ENCODE assay signal across 9 cellular contexts in the genomic region with DNA sequence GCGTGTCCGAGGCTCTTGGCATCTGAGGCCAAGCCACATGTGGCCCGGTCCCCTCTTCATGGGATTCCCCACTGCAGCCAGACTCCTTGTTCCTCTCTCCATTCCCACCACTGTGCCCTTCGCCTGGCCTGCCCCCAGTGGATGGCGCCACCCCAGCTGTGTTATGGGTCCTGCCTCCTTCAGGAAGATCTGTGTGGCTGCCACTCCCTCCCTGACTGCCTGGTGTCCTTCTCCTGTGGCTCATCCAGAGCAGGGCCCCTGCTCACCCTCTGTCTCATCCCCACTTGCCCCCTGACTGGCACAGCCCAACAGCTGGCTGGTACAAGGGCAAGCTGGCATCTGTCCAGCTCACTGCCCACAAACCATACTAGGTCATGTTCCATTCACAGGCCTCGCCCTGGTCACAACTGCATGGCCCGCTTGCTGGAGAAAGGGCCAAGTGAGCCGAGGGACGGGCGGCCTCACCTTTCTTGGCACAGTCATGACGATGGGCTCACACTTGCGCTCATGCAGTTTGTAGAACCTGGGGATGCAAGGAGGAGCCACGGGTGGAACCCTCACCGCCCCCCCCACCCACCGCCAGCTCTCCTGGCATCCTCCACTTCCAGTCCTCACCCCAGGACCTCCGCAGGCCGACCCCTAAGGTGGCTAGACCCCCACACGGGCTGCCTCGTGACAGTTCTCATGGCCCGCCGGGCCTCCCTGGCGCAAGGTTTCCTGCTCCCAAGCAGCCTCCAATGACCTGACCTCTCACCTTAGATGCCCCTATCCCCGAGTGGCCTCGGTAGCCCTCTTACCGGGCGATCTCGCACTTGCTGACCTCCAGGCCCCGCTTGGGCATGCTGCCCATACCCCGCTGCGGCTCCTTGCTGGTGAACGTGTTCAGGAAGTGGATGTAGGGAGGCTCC. TPM values are rescaled to one million over a fixed set of nuclear protein-coding genes. Genes with fewer than 3 reads are reported as not detected.
A peak's percentile ranks its signal among the peaks of the same experiment; 100 is the strongest.
DNase-seq lines count a peak whose midpoint lies in the region; ATAC-seq and TF ChIP-seq lines count a peak whose summit lies in the region.
"Had no signal": no experiment of that assay in that cellular context is flagged by ENCODE, and none has a peak within 500 bp of the region (broad histone marks: within the 10 kb centered on the region; RNA-seq: fewer than 3 reads in every experiment).

No MANE protein-coding gene starts in this region.

- H4K20me1 ChIP-seq in DOHH2 (ENCODE audit: control insufficient read depth, insufficient read depth, low read depth, low read length) = peaks cover 12% of the 10 kb centered on the region; the same call in 1 of the 2 replicates

- no peaks in the 10 kb centered on the region for H3K9me3 ChIP-seq in DOHH2 (ENCODE audit: control insufficient read depth, insufficient read depth, low read length)
- H3K9me3 ChIP-seq in transverse colon = no peaks in the 10 kb centered on the region
- H3K9me3 ChIP-seq: right lobe of liver had no signal

- intact Hi-C loops in transverse colon (cut with DNase I; ENCODE audit: low total_unique reads) = no loop called here

- WGBS in transverse colon (ENCODE audit: low coverage in 1 of 2), 2 donors = 80% methylated on average over 31 of the region's 31 CpGs; no CpG with 5 or more reads in 1 of the 2 donors

- TF ChIP-seq EP300 in Ishikawa (IDR thresholded peaks at IDR 0.05; ENCODE audit: borderline replicate concordance) (no peak), transverse colon (IDR thresholded peaks at IDR 0.05; ENCODE audit: low read depth) (no peak)

- H3K27ac ChIP-seq in DOHH2 (ENCODE audit: low read depth, low read length) = peak overlapping the region; percentile 97
- peak overlapping the region; percentile 72 to 83 (median 74) for H3K27ac ChIP-seq in transverse colon

- H3K27me3 ChIP-seq in DOHH2 (ENCODE audit: control insufficient read depth, low read length) = no peaks in the 10 kb centered on the region
- no peaks in the 10 kb centered on the region for H3K27me3 ChIP-seq in transverse colon
- H3K27me3 ChIP-seq: right lobe of liver had no signal

- peak overlapping the region; percentile 94 for H3K4me2 ChIP-seq in DOHH2 (ENCODE audit: low read length)

- peak; percentile 19; the same call in 1 of the 2 replicates for TF ChIP-seq RAD21 in Ishikawa (IDR thresholded peaks at IDR 0.05; ENCODE audit: low read depth)

- H3K36me3 Mint-ChIP-seq in activated T-cell treated with anti-CD3 and anti-CD28 coated beads, Interleukin-2, amount 50 U/mL, for 72 hours (ENCODE audit: insufficient read depth in 2 of 2) = peaks cover 10 to 16% of the 10 kb centered on the region in 2 donors
- peaks cover 0 to 9% (median 4%) of the 10 kb centered on the region in 3 donors for H3K36me3 Mint-ChIP-seq in immature natural killer cell

- no peaks in the 10 kb centered on the region for H3K27me3 Mint-ChIP-seq in activated T-cell treated with anti-CD3 and anti-CD28 coated beads, Interleukin-2, amount 50 U/mL, for 72 hours (ENCODE audit: low read depth)
- peaks cover 4 to 35% (median 23%) of the 10 kb centered on the region in 3 donors for H3K27me3 Mint-ChIP-seq in immature natural killer cell (ENCODE audit: low read depth in 3 of 3)

- no peaks in the 10 kb centered on the region for H3K9me3 Mint-ChIP-seq in activated T-cell treated with anti-CD3 and anti-CD28 coated beads, Interleukin-2, amount 50 U/mL, for 72 hours
- no peaks in the 10 kb centered on the region for H3K9me3 Mint-ChIP-seq in immature natural killer cell

- peak overlapping the region; percentile 92 for H3K27ac Mint-ChIP-seq in activated T-cell treated with anti-CD3 and anti-CD28 coated beads, Interleukin-2, amount 50 U/mL, for 72 hours
- peak overlapping the region; percentile 86 to 96 (median 93) for H3K27ac Mint-ChIP-seq in immature natural killer cell

- peaks cover 59% of the 10 kb centered on the region for H3K4me1 Mint-ChIP-seq in activated T-cell treated with anti-CD3 and anti-CD28 coated beads, Interleukin-2, amount 50 U/mL, for 72 hours (ENCODE audit: low read depth)
- peaks cover 71 to 73% of the 10 kb centered on the region in 2 donors for H3K4me1 Mint-ChIP-seq in immature natural killer cell

- peak; percentile 75 for TF ChIP-seq CTCF in DOHH2 (IDR thresholded peaks at IDR 0.05; ENCODE audit: low read depth, low read length, poor library complexity, severe bottlenecking)
- TF ChIP-seq CTCF in transverse colon (IDR thresholded peaks at IDR 0.05) = peak in 2 of 5 experiments; percentile 18 to 22

- no peak for TF ChIP-seq POLR2A in transverse colon (IDR thresholded peaks at IDR 0.05)

- H3K36me3 ChIP-seq in DOHH2 (ENCODE audit: control insufficient read depth, low read length) (peaks cover 71% of the 10 kb centered on the region), transverse colon (no peaks in the 10 kb centered on the region)

- H3K79me2 ChIP-seq in DOHH2 (ENCODE audit: control insufficient read depth, low read length) = peaks cover 55% of the 10 kb centered on the region

- H3K4me3 Mint-ChIP-seq in activated T-cell treated with anti-CD3 and anti-CD28 coated beads, Interleukin-2, amount 50 U/mL, for 72 hours = peak overlapping the region; percentile 91 to 97
- H3K4me3 Mint-ChIP-seq in immature natural killer cell = peak overlapping the region; percentile 89 to 98 (median 97)

- H3K9me2 ChIP-seq in DOHH2 (replicated peaks; ENCODE audit: control insufficient read depth, low read length) = no peaks in the 10 kb centered on the region

- ATAC-seq in activated T-cell treated with anti-CD3 and anti-CD28 coated beads, Interleukin-2, amount 50 U/mL, for 72 hours (replicated peaks in 1 of 2) = peak; percentile 3 to 4

- H3K4me1 ChIP-seq in DOHH2 (ENCODE audit: control insufficient read depth, low read length) (peaks cover 81% of the 10 kb centered on the region), transverse colon (peaks cover 8 to 48% (median 27%) of the 10 kb centered on the region in 4 donors)

- H3F3A ChIP-seq in DOHH2 (ENCODE audit: control insufficient read depth, insufficient read depth) = peaks cover 53% of the 10 kb centered on the region

- in situ Hi-C loops in transverse colon (cut with MboI; ENCODE audit: low pct_ligation_motif_present in 1 of 4, low pct_unique_long_range_greater_than_20kb in 1 of 4, low sequenced_read_pairs in 3 of 4) = no loop called here

- H3K4me3 ChIP-seq in DOHH2 (ENCODE audit: low read length) (peak overlapping the region; percentile 90), transverse colon (no peak overlapping the region)
- H3K4me3 ChIP-seq: right lobe of liver had no signal

- DNase-seq in activated T-cell treated with anti-CD3 and anti-CD28 coated beads, Interleukin-2, amount 50 U/mL, for 72 hours = no peak
- no peak for DNase-seq in immature natural killer cell
- DNase-seq in transverse colon = peak; percentile 62
- no peak for DNase-seq in NCI-H1105 (lab: John Stamatoyannopoulos, UW)
- no peak for DNase-seq in activated gamma-delta T cell (lab: John Stamatoyannopoulos, UW)
- DNase-seq in LoVo (ENCODE audit: low spot score) = no peak

TF ChIP-seq in Ishikawa, 13 proteins besides CTCF, POLR2A, EP300 and RAD21:
- TF ChIP-seq EGR1 (IDR thresholded peaks at IDR 0.05) (no peak), NFIC (IDR thresholded peaks at IDR 0.05) (peak; percentile 46; the same call in 1 of the 2 replicates)

RNA-seq across cellular contexts. Expression of a gene that starts 2.1 kb away (rescaled TPM):
- 100 to 1,000 TPM in 1 of 2 donors, 10 to 100 TPM in 1; 94.5 to 119 TPM for total RNA-seq in activated T-cell treated with anti-CD3 and anti-CD28 coated beads, Interleukin-2, amount 50 U/mL, for 72 hours
- polyA plus RNA-seq in immature natural killer cell = 1,000 to 10,000 TPM; 1,315 to 1,354 (median 1,351) TPM
- total RNA-seq in transverse colon = 10 to 100 TPM; 13.2 to 78.9 (median 53.9) TPM

RNA-seq across cellular contexts. Expression of a gene that starts 3.7 kb away (rescaled TPM):
- 10 to 100 TPM; 58.2 to 91.9 TPM for total RNA-seq in activated T-cell treated with anti-CD3 and anti-CD28 coated beads, Interleukin-2, amount 50 U/mL, for 72 hours
- polyA plus RNA-seq in immature natural killer cell = 10 to 100 TPM in 1 of 3 donors, 1 to 10 TPM in 2; 7.1 to 10.3 (median 9.2) TPM
- 100 to 1,000 TPM in 3 of 4 donors, 10 to 100 TPM in 1; 72.6 to 204 (median 151) TPM for total RNA-seq in transverse colon

RNA-seq across cellular contexts. Expression of a gene that starts 11.3 kb away (rescaled TPM):
- total RNA-seq in activated T-cell treated with anti-CD3 and anti-CD28 coated beads, Interleukin-2, amount 50 U/mL, for 72 hours = 10 to 100 TPM; 55.0 to 56.1 TPM
- 10 to 100 TPM; 71.5 to 96.5 (median 74.9) TPM for polyA plus RNA-seq in immature natural killer cell
- 100 to 1,000 TPM in 1 of 4 donors, 10 to 100 TPM in 3; 53.5 to 108 (median 75.9) TPM for total RNA-seq in transverse colon

RNA-seq across cellular contexts. Expression of a gene that starts 13.0 kb away (rescaled TPM):
- not detected for total RNA-seq in activated T-cell treated with anti-CD3 and anti-CD28 coated beads, Interleukin-2, amount 50 U/mL, for 72 hours
- polyA plus RNA-seq in immature natural killer cell = 1 to 10 TPM in 1 of 3 donors, under 1 TPM in 1, not detected in 1; 0.23 to 2.5 TPM
- not detected for total RNA-seq in transverse colon
- total RNA-seq: right lobe of liver had no signal

RNA-seq across cellular contexts. Expression of a gene that starts 15.6 kb away (rescaled TPM):
- 10 to 100 TPM in 1 of 2 donors, 1 to 10 TPM in 1; 8.9 to 10.4 TPM for total RNA-seq in activated T-cell treated with anti-CD3 and anti-CD28 coated beads, Interleukin-2, amount 50 U/mL, for 72 hours
- polyA plus RNA-seq in immature natural killer cell = 1 to 10 TPM in 1 of 3 donors, not detected in 2; 1.6 TPM
- 1 to 10 TPM in 2 of 4 donors, not detected in 2; 1.2 to 2.2 TPM for total RNA-seq in transverse colon
